ENCODE assay signal across 11 cellular contexts in genomic region chr12:7079826-7080125, GRCh38. TPM values are rescaled to one million over a fixed set of nuclear protein-coding genes. Genes with fewer than 3 reads are reported as not detected.
DNase-seq lines count a peak whose midpoint lies in the region; ATAC-seq and TF ChIP-seq lines count a peak whose summit lies in the region.
"Had no signal": no experiment of that assay in that cellular context is flagged by ENCODE, and none has a peak within 500 bp of the region (broad histone marks: within the 10 kb centered on the region; RNA-seq: fewer than 3 reads in every experiment).

No MANE protein-coding gene starts in this region.

- H3K9me3 ChIP-seq in RWPE2 (ENCODE audit: severe bottlenecking): no peaks in the 10 kb centered on the region
- H3K9me3 ChIP-seq in uterus: no peaks in the 10 kb centered on the region

- H3K27ac ChIP-seq in RWPE2 (ENCODE audit: poor library complexity, severe bottlenecking): peak overlapping the region; percentile 94
- H3K27ac ChIP-seq in uterus: peak overlapping the region; percentile 80 to 85

- no peak overlapping the region for H3K4me3 Mint-ChIP-seq in mesothelial cell of epicardium
- H3K4me3 Mint-ChIP-seq: GM23338; T-helper 1 cell treated with Interleukin-12 subunit alpha and Interleukin-12 subunit beta and Interleukin-4 antibody, amounts not matched to agents 30 μg/mL and 1 μg/mL, for 36 hours had no signal

- no peak for TF ChIP-seq POLR2A in uterus (IDR thresholded peaks at IDR 0.05)

- peak overlapping the region; percentile 75 for H3K27ac Mint-ChIP-seq in mesothelial cell of epicardium
- H3K27ac Mint-ChIP-seq: GM23338; T-helper 1 cell treated with Interleukin-12 subunit alpha and Interleukin-12 subunit beta and Interleukin-4 antibody, amounts not matched to agents 30 μg/mL and 1 μg/mL, for 36 hours had no signal

- peaks cover 18% of the 10 kb centered on the region for H3K4me1 ChIP-seq in RWPE2 (ENCODE audit: insufficient read depth, poor library complexity, severe bottlenecking)
- no peaks in the 10 kb centered on the region for H3K4me1 ChIP-seq in uterus

- ATAC-seq in RWPE2 (ENCODE audit: low read depth) (peak; percentile 84), GM18519 (IDR thresholded peaks at IDR 0.05; ENCODE audit: low FRiP score, unreplicated experiment) (no peak)
- ATAC-seq: GM23338 had no signal

- no peak for TF ChIP-seq CTCF in RWPE2 (IDR thresholded peaks at IDR 0.05; ENCODE audit: poor library complexity, severe bottlenecking)
- no peak for TF ChIP-seq CTCF in mesothelial cell of epicardium (IDR thresholded peaks at IDR 0.05; ENCODE audit: unreplicated experiment)
- TF ChIP-seq CTCF in uterus (IDR thresholded peaks at IDR 0.05): no peak

- no peak for DNase-seq in RWPE2 (ENCODE audit: low spot score)
- DNase-seq in fibroblast of peridontal ligament (ENCODE audit: extremely low read depth): peak; percentile 54
- DNase-seq in mesothelial cell of epicardium (ENCODE audit: low spot score in 2 of 2, unreplicated experiment in 2 of 2): no peak
- DNase-seq in uterus: no peak
- no peak for DNase-seq in NCI-H345 treated with DMSO at 0.1 percent for 48 hours (lab: John Stamatoyannopoulos, UW; ENCODE audit: unreplicated experiment)
- DNase-seq in stimulated activated naive CD4-positive, alpha-beta T cell treated with Interleukin-2 at 50 U/mL for 16 hours (lab: John Stamatoyannopoulos, UW): no peak
- DNase-seq: DMS79, MM.1S had no signal

- peaks cover 8% of the 10 kb centered on the region for H3K27me3 Mint-ChIP-seq in mesothelial cell of epicardium (ENCODE audit: low read depth)

- H3K36me3 Mint-ChIP-seq in mesothelial cell of epicardium: peaks cover 16% of the 10 kb centered on the region

- H3K9me3 Mint-ChIP-seq in mesothelial cell of epicardium: peaks cover 6% of the 10 kb centered on the region

- H3K36me3 ChIP-seq in RWPE2 (ENCODE audit: low read depth) (peaks cover 12% of the 10 kb centered on the region), uterus (no peaks in the 10 kb centered on the region)

- H3K27me3 ChIP-seq in RWPE2 (ENCODE audit: insufficient read depth, poor library complexity, severe bottlenecking) (no peaks in the 10 kb centered on the region), uterus (no peaks in the 10 kb centered on the region)

- intact Hi-C loops in uterus (cut with DNase I; ENCODE audit: low total_unique reads): no loop called here

- H3K4me1 Mint-ChIP-seq in mesothelial cell of epicardium: peaks cover 4% of the 10 kb centered on the region
- H3K4me1 Mint-ChIP-seq: GM23338 had no signal

- H3K4me3 ChIP-seq in RWPE2 (ENCODE audit: severe bottlenecking) (no peak overlapping the region), uterus (no peak overlapping the region)
- H3K4me3 ChIP-seq: GM23338 had no signal

RNA-seq across cellular contexts. Expression of gene C1R, which starts 12.5 kb away (rescaled TPM):
- total RNA-seq in mesothelial cell of epicardium (41.5 to 45.9 TPM (median 45.1 TPM) in 3 replicates), uterus (100 to 1,000 TPM; 128 to 571 (median 411) TPM)

RNA-seq across cellular contexts. Expression of gene C1S, which starts 19.3 kb away (rescaled TPM):
- total RNA-seq in mesothelial cell of epicardium: 46.1 to 47.3 TPM (median 46.7 TPM) in 3 replicates
- total RNA-seq in uterus: 100 to 1,000 TPM; 172 to 554 (median 468) TPM

RNA-seq across cellular contexts. Expression of gene C1RL, which starts 29.2 kb away (rescaled TPM):
- 50.6 to 59.2 TPM (median 58.5 TPM) in 3 replicates for total RNA-seq in mesothelial cell of epicardium
- 100 to 1,000 TPM in 1 of 4 donors, 10 to 100 TPM in 3; 15.4 to 121 (median 37.4) TPM for total RNA-seq in uterus

RNA-seq across cellular contexts. Expression of gene RBP5, which starts 48.9 kb away (rescaled TPM):
- total RNA-seq in mesothelial cell of epicardium (2.1 to 2.5 TPM (median 2.3 TPM) in 3 replicates), uterus (10 to 100 TPM in 1 of 4 donors, 1 to 10 TPM in 2, not detected in 1; 2.4 to 26.5 (median 8.2) TPM)

RNA-seq across cellular contexts. Expression of gene CLSTN3, which starts 50.4 kb away (rescaled TPM):
- total RNA-seq in mesothelial cell of epicardium (79.1 to 81.3 TPM (median 81.1 TPM) in 3 replicates), uterus (100 to 1,000 TPM in 1 of 4 donors, 10 to 100 TPM in 3; 48.1 to 113 (median 94.7) TPM)
